ENCODE assay signal across 9 cellular contexts in the genomic region with DNA sequence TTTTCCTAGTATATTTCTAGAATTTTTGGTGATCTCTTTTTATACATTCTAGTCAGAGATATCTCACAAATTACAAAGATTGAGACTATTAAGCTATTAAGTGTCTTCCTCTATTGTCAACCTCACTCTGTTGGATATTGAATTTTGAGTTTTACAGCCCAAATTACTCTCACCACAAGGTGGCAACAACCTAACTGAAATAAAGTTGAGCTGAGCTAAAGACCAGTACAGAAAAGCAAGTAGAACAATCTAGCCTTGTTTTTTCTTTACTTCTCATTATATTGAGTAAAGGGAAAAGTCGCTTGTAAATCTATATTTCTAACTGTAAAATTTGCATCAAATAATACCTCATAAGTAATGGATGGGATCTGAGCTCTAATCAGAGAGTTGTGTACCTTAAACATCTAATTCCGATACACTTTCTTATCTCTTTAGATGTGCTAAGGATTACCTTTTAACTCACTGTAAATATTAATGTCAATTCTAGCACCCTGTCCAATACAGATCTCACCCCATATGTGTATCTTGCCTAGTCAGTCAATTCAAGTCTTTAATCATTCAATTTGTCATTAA. TPM values are rescaled to one million over a fixed set of nuclear protein-coding genes. Genes with fewer than 3 reads are reported as not detected.
DNase-seq lines count a peak whose midpoint lies in the region; ATAC-seq and TF ChIP-seq lines count a peak whose summit lies in the region.
"Had no signal": no experiment of that assay in that cellular context is flagged by ENCODE, and none has a peak within 500 bp of the region (broad histone marks: within the 10 kb centered on the region; RNA-seq: fewer than 3 reads in every experiment).

No MANE protein-coding gene starts in this region.

- CTCF ChIA-PET in activated CD8-positive, alpha-beta memory T cell treated with anti-CD3 and anti-CD28 coated beads, Interleukin-2, amount 10 ng/mL, durations not matched to agents 7 days and 5 days (lab: Charles Lee) = interaction anchor here (1.0 to 4.7 kb wide), 5 partner anchors 10 to 235 kb away, joined by 3 to 34 read pairs (median 4); partner anchors contain the start of genes COMMD2 and WWTR1

- TF ChIP-seq POLR2A in esophagus muscularis mucosa (IDR thresholded peaks at IDR 0.05; ENCODE audit: low read depth) = no peak

- no peak overlapping the region for H3K27ac Mint-ChIP-seq in activated CD8-positive, alpha-beta memory T cell treated with anti-CD3 and anti-CD28 coated beads, Interleukin-2, amount 10 ng/mL, durations not matched to agents 7 days and 5 days
- H3K27ac Mint-ChIP-seq: activated naive CD8-positive, alpha-beta T cell treated with anti-CD3 and anti-CD28 coated beads, Interleukin-2, amount 10 ng/mL, durations not matched to agents 7 days and 5 days had no signal

- H3K27me3 ChIP-seq in OCI-LY1 (ENCODE audit: insufficient read depth, low read length) = no peaks in the 10 kb centered on the region; the same call in 1 of the 2 replicates
- H3K27me3 ChIP-seq in esophagus muscularis mucosa = peaks cover 0 to 7% (median 0%) of the 10 kb centered on the region in 4 donors

- H3K9me3 Mint-ChIP-seq in activated CD8-positive, alpha-beta memory T cell treated with anti-CD3 and anti-CD28 coated beads, Interleukin-2, amount 10 ng/mL, durations not matched to agents 7 days and 5 days (ENCODE audit: low read depth) = no peaks in the 10 kb centered on the region
- H3K9me3 Mint-ChIP-seq: activated naive CD8-positive, alpha-beta T cell treated with anti-CD3 and anti-CD28 coated beads, Interleukin-2, amount 10 ng/mL, durations not matched to agents 7 days and 5 days had no signal

- no peaks in the 10 kb centered on the region for H3K4me1 ChIP-seq in OCI-LY1 (ENCODE audit: insufficient read depth, low read length, severe bottlenecking)
- peaks cover 0 to 12% (median 9%) of the 10 kb centered on the region in 4 donors for H3K4me1 ChIP-seq in esophagus muscularis mucosa

- no peaks in the 10 kb centered on the region for H3K9me2 ChIP-seq in OCI-LY1 (ENCODE audit: low read depth, low read length)

- H3K9me3 ChIP-seq in OCI-LY1 (ENCODE audit: low read length) (no peaks in the 10 kb centered on the region), esophagus muscularis mucosa (no peaks in the 10 kb centered on the region)

- no peak overlapping the region for H2AFZ ChIP-seq in OCI-LY1 (ENCODE audit: low read length)

- H3K4me3 ChIP-seq in OCI-LY1 (ENCODE audit: low read depth, low read length, poor library complexity, severe bottlenecking) (no peak overlapping the region), esophagus muscularis mucosa (no peak overlapping the region)

- peaks cover 35% of the 10 kb centered on the region for H3K27me3 Mint-ChIP-seq in activated CD8-positive, alpha-beta memory T cell treated with anti-CD3 and anti-CD28 coated beads, Interleukin-2, amount 10 ng/mL, durations not matched to agents 7 days and 5 days

- TF ChIP-seq CTCF in OCI-LY1 (IDR thresholded peaks at IDR 0.05; ENCODE audit: low read length) (peak; percentile 74), esophagus muscularis mucosa (IDR thresholded peaks at IDR 0.05) (peak; percentile 26 to 47 (median 38))

- ATAC-seq in sciatic nerve (peak; percentile 65), HG03159 (IDR thresholded peaks at IDR 0.05; ENCODE audit: unreplicated experiment) (no peak)
- ATAC-seq in activated CD8-positive, alpha-beta memory T cell treated with anti-CD3 and anti-CD28 coated beads, Interleukin-2, amount 10 ng/mL, durations not matched to agents 7 days and 5 days = no peak

- TF ChIP-seq EP300 in esophagus muscularis mucosa (IDR thresholded peaks at IDR 0.05) = no peak

- no peaks in the 10 kb centered on the region for H3K36me3 Mint-ChIP-seq in activated CD8-positive, alpha-beta memory T cell treated with anti-CD3 and anti-CD28 coated beads, Interleukin-2, amount 10 ng/mL, durations not matched to agents 7 days and 5 days
- H3K36me3 Mint-ChIP-seq: activated naive CD8-positive, alpha-beta T cell treated with anti-CD3 and anti-CD28 coated beads, Interleukin-2, amount 10 ng/mL, durations not matched to agents 7 days and 5 days had no signal

- H3K27ac ChIP-seq in OCI-LY1 (ENCODE audit: low read depth, low read length, poor library complexity, severe bottlenecking) (no peak overlapping the region), esophagus muscularis mucosa (replicated peaks in 1 of 4) (no peak overlapping the region)

- H3K4me2 ChIP-seq in OCI-LY1 (ENCODE audit: low read length) = no peak overlapping the region

- no peaks in the 10 kb centered on the region for H4K20me1 ChIP-seq in OCI-LY1 (ENCODE audit: insufficient read depth, low read length)

- H3K79me2 ChIP-seq in OCI-LY1 (ENCODE audit: insufficient read depth, low read length) = no peaks in the 10 kb centered on the region

- H3K4me3 Mint-ChIP-seq in activated CD8-positive, alpha-beta memory T cell treated with anti-CD3 and anti-CD28 coated beads, Interleukin-2, amount 10 ng/mL, durations not matched to agents 7 days and 5 days = no peak overlapping the region
- H3K4me3 Mint-ChIP-seq: activated naive CD8-positive, alpha-beta T cell treated with anti-CD3 and anti-CD28 coated beads, Interleukin-2, amount 10 ng/mL, durations not matched to agents 7 days and 5 days had no signal

- H3K36me3 ChIP-seq in OCI-LY1 (ENCODE audit: insufficient read depth, low read length) (no peaks in the 10 kb centered on the region), esophagus muscularis mucosa (no peaks in the 10 kb centered on the region)

- H3F3A ChIP-seq in OCI-LY1 (ENCODE audit: insufficient read depth, low read length) = no peaks in the 10 kb centered on the region

- intact Hi-C loops in esophagus muscularis mucosa (cut with DNase I) = loop anchor here (5.0 kb wide), 1 partner anchor 41 kb away; no protein-coding TSS in a partner anchor
- intact Hi-C loops in sciatic nerve (cut with DNase I) = no loop called here

- no peak overlapping the region for H3K9ac ChIP-seq in OCI-LY1 (ENCODE audit: low read length)

- H3K4me1 Mint-ChIP-seq in activated CD8-positive, alpha-beta memory T cell treated with anti-CD3 and anti-CD28 coated beads, Interleukin-2, amount 10 ng/mL, durations not matched to agents 7 days and 5 days = no peaks in the 10 kb centered on the region
- H3K4me1 Mint-ChIP-seq: activated naive CD8-positive, alpha-beta T cell treated with anti-CD3 and anti-CD28 coated beads, Interleukin-2, amount 10 ng/mL, durations not matched to agents 7 days and 5 days had no signal

- 57% methylated on average over 2 of the region's 2 CpGs for WGBS in esophagus muscularis mucosa

- DNase-seq in SIG-M5 treated with dmso at 0.1 percent for 504 hours (lab: John Stamatoyannopoulos, UW; ENCODE audit: unreplicated experiment) (peak; percentile 39), SIG-M5 (lab: John Stamatoyannopoulos, UW) (no peak), esophagus muscularis mucosa (ENCODE audit: extremely low spot score) (no peak), sciatic nerve (ENCODE audit: low spot score) (no peak), OCI-M2 (lab: John Stamatoyannopoulos, UW; ENCODE audit: unreplicated experiment) (no peak)
- DNase-seq in activated CD8-positive, alpha-beta memory T cell treated with anti-CD3 and anti-CD28 coated beads, Interleukin-2, amount 10 ng/mL, durations not matched to agents 7 days and 5 days = no peak
- DNase-seq: activated naive CD8-positive, alpha-beta T cell treated with anti-CD3 and anti-CD28 coated beads, Interleukin-2, amount 10 ng/mL, durations not matched to agents 7 days and 5 days had no signal

RNA-seq across cellular contexts. Expression of gene COMMD2, which starts 13.6 kb away (rescaled TPM):
- total RNA-seq in esophagus muscularis mucosa (10 to 100 TPM; 16.6 to 28.3 (median 20.9) TPM), sciatic nerve (41.1 TPM)
- total RNA-seq in activated CD8-positive, alpha-beta memory T cell treated with anti-CD3 and anti-CD28 coated beads, Interleukin-2, amount 10 ng/mL, durations not matched to agents 7 days and 5 days = 10 to 100 TPM; 35.5 to 38.9 TPM

RNA-seq across cellular contexts. Expression of gene ANKUB1, which starts 26.5 kb away (rescaled TPM):
- total RNA-seq in esophagus muscularis mucosa (under 1 TPM in 1 of 4 donors, not detected in 3; 0.13 TPM), sciatic nerve (2.8 TPM)
- not detected for total RNA-seq in activated CD8-positive, alpha-beta memory T cell treated with anti-CD3 and anti-CD28 coated beads, Interleukin-2, amount 10 ng/mL, durations not matched to agents 7 days and 5 days
- total RNA-seq: activated naive CD8-positive, alpha-beta T cell treated with anti-CD3 and anti-CD28 coated beads, Interleukin-2, amount 10 ng/mL, durations not matched to agents 7 days and 5 days had no signal

RNA-seq across cellular contexts. Expression of gene RNF13, which starts 47.2 kb away (rescaled TPM):
- 10 to 100 TPM; 52.9 to 95.1 (median 78.2) TPM for total RNA-seq in esophagus muscularis mucosa
- total RNA-seq in sciatic nerve = 173 TPM
- total RNA-seq in activated CD8-positive, alpha-beta memory T cell treated with anti-CD3 and anti-CD28 coated beads, Interleukin-2, amount 10 ng/mL, durations not matched to agents 7 days and 5 days = 10 to 100 TPM; 29.6 to 39.7 TPM
